ENCODE assay signal across 1 cellular context in genomic region chr6:42512498-42513042, GRCh38.
TF ChIP-seq lines count a peak whose summit lies in the region.

No MANE protein-coding gene starts in this region.

TF ChIP-seq in H1, 55 proteins besides CTCF, POLR2A, EP300 and RAD21:
- TF ChIP-seq POU5F1 (IDR thresholded peaks at IDR 0.05; ENCODE audit: low read depth, low read length) (no peak), BRCA1 (IDR thresholded peaks at IDR 0.05; ENCODE audit: low read depth, low read length) (no peak), HDAC2 (IDR thresholded peaks at IDR 0.05; ENCODE audit: borderline replicate concordance in 1 of 2, low read depth in 2 of 2, low read length in 2 of 2) (no peak), CHD2 (IDR thresholded peaks at IDR 0.05; ENCODE audit: low read length) (no peak), TEAD4 (IDR thresholded peaks at IDR 0.05; ENCODE audit: low read depth, low read length) (no peak), TCF12 (IDR thresholded peaks at IDR 0.05; ENCODE audit: low read depth, low read length) (no peak), CTBP2 (IDR thresholded peaks at IDR 0.05; ENCODE audit: borderline replicate concordance, insufficient read depth, insufficient read length, low read length) (no peak), EZH2 (IDR thresholded peaks at IDR 0.05; ENCODE audit: low read depth, low read length, severe bottlenecking) (no peak), RXRA (IDR thresholded peaks at IDR 0.05; ENCODE audit: insufficient read depth, low read depth, low read length) (no peak), TBP (IDR thresholded peaks at IDR 0.05; ENCODE audit: low read depth, low read length) (no peak), MAX (IDR thresholded peaks at IDR 0.05) (no peak), CHD1 (IDR thresholded peaks at IDR 0.05; ENCODE audit: low read depth, low read length) (no peak)
